In the genomic region with DNA sequence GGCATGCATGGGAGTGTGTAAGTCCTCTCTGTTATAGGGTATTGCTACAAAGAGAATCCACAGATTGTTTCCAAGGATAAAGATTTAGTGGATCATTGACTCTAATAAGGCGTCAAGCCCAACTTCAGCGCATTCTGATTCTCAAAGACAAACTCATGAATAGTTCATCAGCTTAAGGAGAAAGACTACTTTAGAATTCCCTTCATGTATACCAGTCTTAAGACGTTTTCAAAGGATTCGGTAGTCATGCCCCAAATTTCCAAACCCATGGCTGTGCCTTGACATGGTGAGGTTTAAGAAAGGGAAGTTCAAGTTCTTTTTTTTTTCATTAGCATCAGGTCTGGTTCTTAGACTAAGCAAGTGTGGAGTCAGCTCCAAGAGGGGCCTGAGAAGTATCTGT, we compare ENCODE assay signal across 21 cellular contexts. TPM values are rescaled to one million over a fixed set of nuclear protein-coding genes. Genes with fewer than 3 reads are reported as not detected.
DNase-seq lines count a peak whose midpoint lies in the region; ATAC-seq and TF ChIP-seq lines count a peak whose summit lies in the region.
"Had no signal": no experiment of that assay in that cellular context is flagged by ENCODE, and none has a peak within 500 bp of the region (broad histone marks: within the 10 kb centered on the region; RNA-seq: fewer than 3 reads in every experiment).

No MANE protein-coding gene starts in this region.

- H4K8ac ChIP-seq in mesendoderm (ENCODE audit: low read depth, low read length), result no peak overlapping the region

- H3K9me3 Mint-ChIP-seq in brain, result peaks cover 6 to 17% (median 12%) of the 10 kb centered on the region in 5 experiments
- H3K9me3 Mint-ChIP-seq: CD14-positive monocyte, HFFc6 had no signal

- no peak for ATAC-seq in HG03095 (IDR thresholded peaks at IDR 0.05; ENCODE audit: unreplicated experiment)
- ATAC-seq: A549, HCT116 had no signal

- peaks cover 4% of the 10 kb centered on the region for H3K4me1 Mint-ChIP-seq in brain
- H3K4me1 Mint-ChIP-seq: CD4-positive, alpha-beta memory T cell had no signal

- no peaks in the 10 kb centered on the region for H3K79me2 ChIP-seq in mesendoderm (ENCODE audit: control insufficient read depth, insufficient read depth, low read length)

- DNase-seq in SKM-1 treated with dmso at 0.1 percent for 144 hours (lab: John Stamatoyannopoulos, UW; ENCODE audit: unreplicated experiment), result peak; percentile 3
- no peak for DNase-seq in SKM-1 (lab: John Stamatoyannopoulos, UW; ENCODE audit: unreplicated experiment)
- no peak for DNase-seq in mesendoderm
- DNase-seq in pons (ENCODE audit: low spot score), result peak; percentile 47
- DNase-seq in foreskin melanocyte, result no peak
- no peak for DNase-seq in stimulated activated CD8-positive, alpha-beta memory T cell treated with anti-CD3 and anti-CD28 coated beads, Interleukin-4, amount 100 ng/mL, for 48 hours
- DNase-seq: AML-193; CD4-positive, alpha-beta memory T cell; DMS153; DMS79; GDM1; GOT3; H7; HFFc6 had no signal

- no peak overlapping the region for H2BK15ac ChIP-seq in mesendoderm (replicated peaks; ENCODE audit: low read depth)

- no CpG with 5 or more reads among the region's 4 CpGs for WGBS in mesendoderm (ENCODE audit: extremely low coverage, insufficient coverage, low lambda C conversion rate)

- no peak overlapping the region for H3K4ac ChIP-seq in mesendoderm (ENCODE audit: low read depth, low read length)

- peak overlapping the region in 3 of 5 experiments; percentile 55 to 65 (median 57) for H3K27ac Mint-ChIP-seq in brain
- H3K27ac Mint-ChIP-seq: CD4-positive, alpha-beta memory T cell; HFFc6 had no signal

- no peak overlapping the region for H4K5ac ChIP-seq in mesendoderm (ENCODE audit: low read length)

- no peaks in the 10 kb centered on the region for H3K79me1 ChIP-seq in mesendoderm (ENCODE audit: low read length)

- no peaks in the 10 kb centered on the region for H3K36me3 Mint-ChIP-seq in brain
- H3K36me3 Mint-ChIP-seq: CD14-positive monocyte; CD4-positive, alpha-beta memory T cell had no signal

- H2BK5ac ChIP-seq in mesendoderm (ENCODE audit: low read length), result no peak overlapping the region

- no peak overlapping the region for H3K23ac ChIP-seq in mesendoderm (ENCODE audit: low read length)

- no peaks in the 10 kb centered on the region for H3K27me3 ChIP-seq in mesendoderm (ENCODE audit: insufficient read depth, low read length, poor library complexity)
- H3K27me3 ChIP-seq: BLaER1 had no signal

- TF ChIP-seq CTCF in brain (conservative IDR thresholded peaks at IDR 0.05), result no peak

- no peak overlapping the region for H3K4me3 ChIP-seq in mesendoderm (ENCODE audit: low read length)
- H3K4me3 ChIP-seq: A549, BLaER1 had no signal

- H3K18ac ChIP-seq in mesendoderm (ENCODE audit: low read length), result peak overlapping the region; percentile 51

- H3K36me3 ChIP-seq in mesendoderm (ENCODE audit: control insufficient read depth, insufficient read depth, low read length), result no peaks in the 10 kb centered on the region
- H3K36me3 ChIP-seq: BLaER1 had no signal

- H3K4me2 ChIP-seq in mesendoderm (ENCODE audit: low read length), result no peak overlapping the region
- H3K4me2 ChIP-seq: A549, BLaER1 had no signal

- no peak overlapping the region for H3K9ac ChIP-seq in mesendoderm (ENCODE audit: low read length)
- H3K9ac ChIP-seq: BLaER1 had no signal

- H2AK5ac ChIP-seq in mesendoderm (ENCODE audit: low read length), result no peak overlapping the region

- no peak overlapping the region for H3K56ac ChIP-seq in mesendoderm (ENCODE audit: low read length)

- no peak overlapping the region for H3K27ac ChIP-seq in mesendoderm (ENCODE audit: low read depth, low read length)
- H3K27ac ChIP-seq: 22Rv1, A549, BLaER1 had no signal

- H2BK120ac ChIP-seq in mesendoderm (ENCODE audit: low read depth, low read length), result no peak overlapping the region

- peaks cover 27% of the 10 kb centered on the region for H3K27me3 Mint-ChIP-seq in brain

- H3K4me1 ChIP-seq in mesendoderm (ENCODE audit: control insufficient read depth, low read depth, low read length), result peaks cover 2% of the 10 kb centered on the region
- H3K4me1 ChIP-seq: BLaER1 had no signal

- H3K4me3 Mint-ChIP-seq in brain, result no peak overlapping the region
- H3K4me3 Mint-ChIP-seq: CD14-positive monocyte; CD4-positive, alpha-beta memory T cell; HFFc6 had no signal

RNA-seq across cellular contexts. Expression of a gene that starts 46.6 kb away (rescaled TPM):
- polyA plus RNA-seq in brain (ENCODE audit: insufficient read depth, low read depth, low replicate concordance), result 46.0 TPM
- polyA plus RNA-seq in mesendoderm (2013, experiment 1 of 2), result 49.1 TPM
- polyA plus RNA-seq in mesendoderm (2013, experiment 2 of 2), result 50.3 TPM

Comparison
In these comparisons a context has a peak if more than half of its experiments do, and no peak if none do; other contexts are left out.
1. DNase-seq: peak in SKM-1 treated with dmso at 0.1 percent for 144 hours (single experiment) and pons (single experiment); none in SKM-1 (single experiment), mesendoderm (single experiment), foreskin melanocyte (single experiment) and stimulated activated CD8-positive, alpha-beta memory T cell treated with anti-CD3 and anti-CD28 coated beads, Interleukin-4, amount 100 ng/mL, for 48 hours (single experiment).